14 cellular contexts compared by ENCODE assay signal in genomic region chr20:48689388-48689787, GRCh38.
"Had no signal": no experiment of that assay in that cellular context is flagged by ENCODE, and none has a peak within 500 bp of the region (broad histone marks: within the 10 kb centered on the region; RNA-seq: fewer than 3 reads in every experiment).

No MANE protein-coding gene starts in this region.

- H3K4me1 Mint-ChIP-seq: activated CD4-positive, alpha-beta T cell treated with anti-CD3 and anti-CD28 coated beads for 36 hours had no signal

- H3K9me3 Mint-ChIP-seq: activated T-cell treated with anti-CD3 and anti-CD28 coated beads, Interleukin-2, amount 50 U/mL, for 4 hours; stimulated activated naive B cell treated with anti-CD40 and anti-IgM and Interleukin-4, amounts not matched to agents 10 μg/mL and 1 μg/mL and 100 μg/mL, for 72 hours had no signal

- ATAC-seq: activated CD4-positive, alpha-beta T cell treated with anti-CD3 and anti-CD28 coated beads for 36 hours; activated T-cell treated with anti-CD3 and anti-CD28 coated beads, Interleukin-2, amount 50 U/mL, for 4 hours; left ventricle myocardium superior; right cardiac atrium; stimulated activated naive B cell treated with anti-CD40 and anti-IgM and Interleukin-4, amounts not matched to agents 10 μg/mL and 1 μg/mL and 100 μg/mL, for 72 hours had no signal

- H3K27me3 Mint-ChIP-seq: activated CD4-positive, alpha-beta T cell treated with anti-CD3 and anti-CD28 coated beads for 36 hours; stimulated activated naive B cell treated with anti-CD40 and anti-IgM and Interleukin-4, amounts not matched to agents 10 μg/mL and 1 μg/mL and 100 μg/mL, for 72 hours had no signal

- H3K27ac ChIP-seq: hepatocyte, SJSA1, suprapubic skin, WERI-Rb-1 had no signal

- DNase-seq: activated CD4-positive, alpha-beta T cell treated with anti-CD3 and anti-CD28 coated beads for 36 hours; activated T-cell treated with anti-CD3 and anti-CD28 coated beads, Interleukin-2, amount 50 U/mL, for 4 hours; central memory CD4-positive, alpha-beta T cell; cortex of kidney; erythroblast; left ventricle myocardium superior; right cardiac atrium; small intestine; stimulated activated naive B cell treated with anti-CD40 and anti-IgM and Interleukin-4, amounts not matched to agents 10 μg/mL and 1 μg/mL and 100 μg/mL, for 72 hours; SW 1271; WERI-Rb-1 had no signal

- H3K4me3 Mint-ChIP-seq: activated CD4-positive, alpha-beta T cell treated with anti-CD3 and anti-CD28 coated beads for 36 hours; activated T-cell treated with anti-CD3 and anti-CD28 coated beads, Interleukin-2, amount 50 U/mL, for 4 hours; stimulated activated naive B cell treated with anti-CD40 and anti-IgM and Interleukin-4, amounts not matched to agents 10 μg/mL and 1 μg/mL and 100 μg/mL, for 72 hours had no signal

- H3K27me3 ChIP-seq: hepatocyte, SJSA1, suprapubic skin had no signal

- H3K4me3 ChIP-seq: hepatocyte, SJSA1, suprapubic skin had no signal

- H3K27ac Mint-ChIP-seq: activated CD4-positive, alpha-beta T cell treated with anti-CD3 and anti-CD28 coated beads for 36 hours; stimulated activated naive B cell treated with anti-CD40 and anti-IgM and Interleukin-4, amounts not matched to agents 10 μg/mL and 1 μg/mL and 100 μg/mL, for 72 hours had no signal
